11 cellular contexts compared by ENCODE assay signal in the genomic region with DNA sequence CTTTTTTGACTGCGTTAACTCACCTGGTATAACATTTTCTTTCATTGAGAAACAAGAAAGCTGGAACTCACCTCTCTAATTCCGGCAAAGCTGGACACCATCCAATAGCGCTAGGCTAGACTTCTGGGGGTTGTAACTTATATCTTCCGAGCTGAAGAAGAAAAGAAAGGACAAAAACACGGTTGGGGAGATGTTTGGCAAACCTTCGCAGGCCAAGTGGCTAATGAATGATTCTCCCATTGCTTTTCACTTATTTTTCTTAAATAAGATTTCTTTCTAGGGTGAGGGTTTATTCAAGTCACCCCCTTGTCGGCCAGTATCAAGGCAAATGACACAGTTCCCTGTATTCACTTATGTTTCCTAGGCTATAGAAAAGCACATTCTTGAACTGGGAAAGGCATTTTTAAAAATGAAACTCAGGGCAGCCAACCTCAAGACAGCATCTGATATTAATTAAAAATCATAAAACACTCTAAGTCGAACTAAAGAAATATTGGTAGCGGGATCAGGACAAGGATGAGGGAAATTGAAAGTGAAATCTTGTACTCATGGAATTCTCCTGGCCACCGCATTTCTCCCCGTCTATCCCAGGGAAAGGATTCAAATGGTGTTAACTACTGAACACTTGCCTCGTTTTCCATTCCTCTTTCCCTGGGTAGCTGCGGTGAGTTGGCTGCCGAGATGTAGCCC.
A peak's percentile ranks its signal among the peaks of the same experiment; 100 is the strongest.
DNase-seq lines count a peak whose midpoint lies in the region; ATAC-seq and TF ChIP-seq lines count a peak whose summit lies in the region.
"Had no signal": no experiment of that assay in that cellular context is flagged by ENCODE, and none has a peak within 500 bp of the region (broad histone marks: within the 10 kb centered on the region; RNA-seq: fewer than 3 reads in every experiment).

No MANE protein-coding gene starts in this region.

- peak overlapping the region; percentile 88 for H3K27ac Mint-ChIP-seq in osteocyte (ENCODE audit: unreplicated experiment)
- no peak overlapping the region for H3K27ac Mint-ChIP-seq in activated CD4-positive, alpha-beta T cell treated with anti-CD3 and anti-CD28 coated beads, Interleukin-2, amount 10 ng/mL, durations not matched to agents 24 days and 14 days
- H3K27ac Mint-ChIP-seq: activated CD4-positive, alpha-beta memory T cell treated with anti-CD3 and anti-CD28 coated beads for 36 hours; activated naive CD8-positive, alpha-beta T cell treated with anti-CD3 and anti-CD28 coated beads for 36 hours; B cell had no signal

- DNase-seq in A172 (ENCODE audit: low spot score) = peak; percentile 23
- DNase-seq in MG63 = peak; percentile 1
- DNase-seq in fibroblast of villous mesenchyme (ENCODE audit: low read depth) = peak; percentile 52
- DNase-seq in osteocyte (ENCODE audit: extremely low spot score, unreplicated experiment) = no peak
- no peak for DNase-seq in pons (ENCODE audit: low spot score)
- no peak for DNase-seq in RPMI8226
- no peak for DNase-seq in activated CD4-positive, alpha-beta T cell treated with anti-CD3 and anti-CD28 coated beads, Interleukin-2, amount 10 ng/mL, durations not matched to agents 24 days and 14 days
- DNase-seq: activated CD4-positive, alpha-beta memory T cell treated with anti-CD3 and anti-CD28 coated beads for 36 hours; activated naive CD8-positive, alpha-beta T cell treated with anti-CD3 and anti-CD28 coated beads for 36 hours had no signal

- H3K27me3 Mint-ChIP-seq in osteocyte (ENCODE audit: unreplicated experiment) = no peaks in the 10 kb centered on the region
- H3K27me3 Mint-ChIP-seq in activated CD4-positive, alpha-beta T cell treated with anti-CD3 and anti-CD28 coated beads, Interleukin-2, amount 10 ng/mL, durations not matched to agents 24 days and 14 days = no peaks in the 10 kb centered on the region
- H3K27me3 Mint-ChIP-seq: activated CD4-positive, alpha-beta memory T cell treated with anti-CD3 and anti-CD28 coated beads for 36 hours; activated naive CD8-positive, alpha-beta T cell treated with anti-CD3 and anti-CD28 coated beads for 36 hours had no signal

- intact Hi-C loops in activated CD4-positive, alpha-beta T cell treated with anti-CD3 and anti-CD28 coated beads, Interleukin-2, amount 10 ng/mL, durations not matched to agents 24 days and 14 days (cut with micrococcal nuclease) = no loop called here

- H3K9me3 ChIP-seq in MG63 = no peaks in the 10 kb centered on the region

- no peaks in the 10 kb centered on the region for H3K9me3 Mint-ChIP-seq in osteocyte (ENCODE audit: unreplicated experiment)
- H3K9me3 Mint-ChIP-seq in activated CD4-positive, alpha-beta T cell treated with anti-CD3 and anti-CD28 coated beads, Interleukin-2, amount 10 ng/mL, durations not matched to agents 24 days and 14 days = no peaks in the 10 kb centered on the region
- H3K9me3 Mint-ChIP-seq: activated naive CD8-positive, alpha-beta T cell treated with anti-CD3 and anti-CD28 coated beads for 36 hours had no signal

- H3K36me3 Mint-ChIP-seq in osteocyte (ENCODE audit: unreplicated experiment) = no peaks in the 10 kb centered on the region
- no peaks in the 10 kb centered on the region for H3K36me3 Mint-ChIP-seq in activated CD4-positive, alpha-beta T cell treated with anti-CD3 and anti-CD28 coated beads, Interleukin-2, amount 10 ng/mL, durations not matched to agents 24 days and 14 days (ENCODE audit: low read depth)
- H3K36me3 Mint-ChIP-seq: activated CD4-positive, alpha-beta memory T cell treated with anti-CD3 and anti-CD28 coated beads for 36 hours; activated naive CD8-positive, alpha-beta T cell treated with anti-CD3 and anti-CD28 coated beads for 36 hours had no signal

- H3K4me3 ChIP-seq in MG63 (peak overlapping the region; percentile 31), fibroblast of villous mesenchyme (ENCODE audit: low read depth, low read length) (peak overlapping the region; percentile 50)

- TF ChIP-seq CTCF in fibroblast of villous mesenchyme (IDR thresholded peaks at IDR 0.05; ENCODE audit: insufficient read depth, low read depth, low read length) = no peak
- no peak for TF ChIP-seq CTCF in osteocyte (IDR thresholded peaks at IDR 0.05)

- H3K27me3 ChIP-seq in MG63 = no peaks in the 10 kb centered on the region

- no peaks in the 10 kb centered on the region for H3K36me3 ChIP-seq in MG63

- peak overlapping the region; percentile 63 for H3K4me3 Mint-ChIP-seq in osteocyte (ENCODE audit: unreplicated experiment)
- H3K4me3 Mint-ChIP-seq in activated CD4-positive, alpha-beta T cell treated with anti-CD3 and anti-CD28 coated beads, Interleukin-2, amount 10 ng/mL, durations not matched to agents 24 days and 14 days = no peak overlapping the region
- H3K4me3 Mint-ChIP-seq: activated CD4-positive, alpha-beta memory T cell treated with anti-CD3 and anti-CD28 coated beads for 36 hours; activated naive CD8-positive, alpha-beta T cell treated with anti-CD3 and anti-CD28 coated beads for 36 hours; B cell had no signal

- no peak for ATAC-seq in HG03442 (IDR thresholded peaks at IDR 0.05; ENCODE audit: unreplicated experiment)

- peaks cover 23% of the 10 kb centered on the region for H3K4me1 Mint-ChIP-seq in osteocyte (ENCODE audit: unreplicated experiment)
- H3K4me1 Mint-ChIP-seq in activated CD4-positive, alpha-beta T cell treated with anti-CD3 and anti-CD28 coated beads, Interleukin-2, amount 10 ng/mL, durations not matched to agents 24 days and 14 days = no peaks in the 10 kb centered on the region
- H3K4me1 Mint-ChIP-seq: activated naive CD8-positive, alpha-beta T cell treated with anti-CD3 and anti-CD28 coated beads for 36 hours; B cell had no signal

Comparison
In these comparisons a context has a peak if more than half of its experiments do, and no peak if none do; other contexts are left out.
1. DNase-seq: peak in A172 (single experiment), MG63 (single experiment) and fibroblast of villous mesenchyme (single experiment); none in osteocyte (single experiment), pons (single experiment), RPMI8226 (single experiment) and activated CD4-positive, alpha-beta T cell treated with anti-CD3 and anti-CD28 coated beads, Interleukin-2, amount 10 ng/mL, durations not matched to agents 24 days and 14 days (single experiment).